In the genomic region with DNA sequence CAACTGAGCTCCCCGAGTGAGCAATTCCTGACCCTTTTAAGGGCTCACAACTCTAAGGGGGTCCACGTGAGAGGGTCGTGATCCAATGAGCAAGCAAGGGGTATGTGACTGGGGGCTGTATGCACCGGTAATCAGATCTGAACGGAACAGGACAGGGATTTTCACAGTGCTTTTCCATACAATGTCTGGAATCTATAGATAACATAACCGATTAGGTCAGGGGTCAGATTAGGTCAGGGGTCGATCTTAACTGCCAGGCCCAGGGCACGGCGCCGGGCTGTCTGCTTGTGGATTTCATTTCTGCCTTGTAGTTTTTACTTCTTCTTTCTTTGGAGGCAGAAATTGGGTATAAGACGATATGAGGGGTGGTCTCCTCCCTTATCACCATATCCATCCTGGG, we compare ENCODE assay signal across 25 cellular contexts. TPM values are rescaled to one million over a fixed set of nuclear protein-coding genes. Genes with fewer than 3 reads are reported as not detected.
"Had no signal": no experiment of that assay in that cellular context is flagged by ENCODE, and none has a peak within 500 bp of the region (broad histone marks: within the 10 kb centered on the region; RNA-seq: fewer than 3 reads in every experiment).

No MANE protein-coding gene starts in this region.

- H3K9ac ChIP-seq: KMS-11 had no signal

- H3K4me1 ChIP-seq: SJSA1 had no signal

- H3K4me3 Mint-ChIP-seq: activated CD8-positive, alpha-beta T cell treated with anti-CD3 and anti-CD28 coated beads for 36 hours; activated naive CD8-positive, alpha-beta T cell treated with anti-CD3 and anti-CD28 coated beads, Interleukin-2, amount 50 U/mL, for 24 hours; brain; T-helper 1 cell treated with Interleukin-12 subunit alpha and Interleukin-12 subunit beta and Interleukin-4 antibody, amounts not matched to agents 30 μg/mL and 1 μg/mL, for 36 hours had no signal

- H3K27me3 ChIP-seq: ascending aorta, SJSA1 had no signal

- H3K36me3 Mint-ChIP-seq: activated naive CD4-positive, alpha-beta T cell treated with anti-CD3 and anti-CD28 coated beads, Interleukin-2, amount 50 U/mL, for 72 hours; brain had no signal

- H3K9me3 Mint-ChIP-seq: activated CD8-positive, alpha-beta T cell treated with anti-CD3 and anti-CD28 coated beads for 36 hours; activated naive CD4-positive, alpha-beta T cell treated with anti-CD3 and anti-CD28 coated beads, Interleukin-2, amount 50 U/mL, for 72 hours; activated naive CD8-positive, alpha-beta T cell treated with anti-CD3 and anti-CD28 coated beads, Interleukin-2, amount 50 U/mL, for 24 hours; brain; IgD-negative memory B cell; T-helper 1 cell treated with Interleukin-12 subunit alpha and Interleukin-12 subunit beta and Interleukin-4 antibody, amounts not matched to agents 30 μg/mL and 1 μg/mL, for 36 hours had no signal

- H3K27ac Mint-ChIP-seq: activated CD8-positive, alpha-beta T cell treated with anti-CD3 and anti-CD28 coated beads for 36 hours; activated naive CD4-positive, alpha-beta T cell treated with anti-CD3 and anti-CD28 coated beads, Interleukin-2, amount 50 U/mL, for 72 hours; activated naive CD8-positive, alpha-beta T cell treated with anti-CD3 and anti-CD28 coated beads, Interleukin-2, amount 50 U/mL, for 24 hours; T-helper 1 cell treated with Interleukin-12 subunit alpha and Interleukin-12 subunit beta and Interleukin-4 antibody, amounts not matched to agents 30 μg/mL and 1 μg/mL, for 36 hours had no signal

- FAIRE-seq: RCC 7860 had no signal

- H3K4me2 ChIP-seq: KMS-11 had no signal

- ATAC-seq: activated CD4-positive, CD25-positive, alpha-beta regulatory T cell treated with anti-CD3 and anti-CD28 coated beads, Interleukin-2, amount 50 U/mL, for 24 hours; activated CD8-positive, alpha-beta T cell treated with anti-CD3 and anti-CD28 coated beads for 36 hours; activated naive CD4-positive, alpha-beta T cell treated with anti-CD3 and anti-CD28 coated beads, Interleukin-2, amount 50 U/mL, for 72 hours; activated naive CD8-positive, alpha-beta T cell treated with anti-CD3 and anti-CD28 coated beads, Interleukin-2, amount 50 U/mL, for 24 hours; PC-3 had no signal

- H3K4me3 ChIP-seq: ascending aorta, SJSA1 had no signal

- H3K27ac ChIP-seq: ascending aorta, KMS-11, SJSA1 had no signal

- H3K9me3 ChIP-seq: ascending aorta, SJSA1 had no signal

- DNase-seq: activated CD4-positive, alpha-beta T cell treated with anti-CD3 and anti-CD28 coated beads for 4 hours; activated CD8-positive, alpha-beta memory T cell treated with anti-CD3 and anti-CD28 coated beads, Interleukin-2, amount 50 U/mL, for 4 hours; activated CD8-positive, alpha-beta T cell treated with anti-CD3 and anti-CD28 coated beads for 36 hours; activated naive CD4-positive, alpha-beta T cell treated with Interleukin-2 at 50 U/mL for 16 hours; activated naive CD8-positive, alpha-beta T cell treated with anti-CD3 and anti-CD28 coated beads, Interleukin-2, amount 50 U/mL, for 24 hours; amniotic stem cell; MV-4-11; NCI-H1092 treated with DMSO at 0.1 percent for 48 hours; NCI-H1417 treated with DMSO at 0.1 percent for 48 hours; NCI-H1694; NCI-H2029; NCI-H446; NCI-H524; PC-3; SHP77 had no signal

- H3K36me3 ChIP-seq: ascending aorta, SJSA1 had no signal

RNA-seq across cellular contexts. Expression of a gene that starts 30.7 kb away (rescaled TPM):
- total RNA-seq: ascending aorta, MCF 10A, PC-3 had no signal
